In the genomic region with DNA sequence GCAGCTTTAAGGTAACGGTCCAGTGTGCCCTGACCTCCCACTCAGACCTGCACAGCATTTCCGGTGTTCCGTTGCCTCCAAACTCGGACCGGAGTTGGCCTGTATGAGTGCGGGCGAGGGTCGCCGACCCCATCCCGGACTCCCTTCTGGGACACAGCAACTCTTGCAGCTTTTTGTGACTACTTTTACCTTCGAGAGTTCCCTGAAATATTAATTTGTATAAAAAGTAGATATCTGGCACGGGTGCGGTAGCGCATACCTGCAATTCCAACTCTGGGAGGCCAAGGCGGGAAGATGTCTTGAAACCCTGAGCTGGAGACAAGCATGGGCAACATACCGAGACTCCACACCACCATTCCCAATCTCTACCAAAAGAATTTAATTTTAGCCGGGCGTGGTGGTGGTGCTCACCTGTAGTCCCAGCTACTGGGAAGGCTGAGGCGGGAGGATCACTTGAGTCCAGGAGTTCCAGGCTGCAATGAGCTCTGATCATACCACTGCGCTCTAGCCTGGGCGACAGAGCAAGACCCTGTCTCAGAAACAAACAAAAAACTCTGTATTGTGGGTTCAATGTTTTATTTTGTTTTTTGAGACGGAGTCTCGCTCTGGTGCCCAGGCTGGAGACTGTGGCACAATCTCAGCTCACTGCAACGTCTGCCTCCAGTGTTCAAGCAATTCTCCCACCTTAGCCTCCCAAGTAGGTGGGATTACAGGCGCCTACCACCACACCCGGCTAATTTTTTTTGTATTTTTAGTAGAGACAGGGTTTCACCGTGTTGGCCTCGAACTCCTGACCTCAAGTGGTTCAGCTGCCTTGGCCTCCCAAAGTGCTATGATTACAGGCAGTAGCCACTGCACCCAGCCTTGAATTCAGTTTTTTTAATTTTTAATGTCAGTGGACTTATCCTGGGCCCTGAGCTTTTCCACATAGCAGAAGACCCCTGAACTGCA, we compare ENCODE assay signal across 1 cellular context.
TF ChIP-seq lines count a peak whose summit lies in the region.

No MANE protein-coding gene starts in this region.

TF ChIP-seq in H1, 55 proteins besides CTCF, POLR2A, EP300 and RAD21:
- TF ChIP-seq, protein P1, sequence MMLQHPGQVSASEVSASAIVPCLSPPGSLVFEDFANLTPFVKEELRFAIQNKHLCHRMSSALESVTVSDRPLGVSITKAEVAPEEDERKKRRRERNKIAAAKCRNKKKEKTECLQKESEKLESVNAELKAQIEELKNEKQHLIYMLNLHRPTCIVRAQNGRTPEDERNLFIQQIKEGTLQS (IDR thresholded peaks at IDR 0.05; ENCODE audit: insufficient read depth, low read depth, low read length), result no peak
- TF ChIP-seq KDM5A (IDR thresholded peaks at IDR 0.05; ENCODE audit: low read length), result no peak
- TF ChIP-seq RNF2 (IDR thresholded peaks at IDR 0.05; ENCODE audit: borderline replicate concordance, low read depth, low read length, missing control alignments, poor library complexity, severe bottlenecking), result no peak
- TF ChIP-seq ZNF274 (IDR thresholded peaks at IDR 0.05; ENCODE audit: borderline replicate concordance, extremely low read depth, low read length), result no peak
- no peak for TF ChIP-seq MAFK (IDR thresholded peaks at IDR 0.05; ENCODE audit: low read depth, low read length)
- no peak for TF ChIP-seq SAP30 (IDR thresholded peaks at IDR 0.05; ENCODE audit: insufficient read depth, insufficient replicate concordance, low read length)
- no peak for TF ChIP-seq TAF7 (optimal IDR thresholded peaks at IDR 0.05; ENCODE audit: borderline replicate concordance, low read depth, low read length)
- no peak for TF ChIP-seq KDM1A (IDR thresholded peaks at IDR 0.05; ENCODE audit: borderline replicate concordance, low read length)
- no peak for TF ChIP-seq NRF1 (IDR thresholded peaks at IDR 0.05; ENCODE audit: low read depth, low read length)
- TF ChIP-seq GTF2F1 (IDR thresholded peaks at IDR 0.05; ENCODE audit: borderline replicate concordance, low read depth, low read length), result no peak
- TF ChIP-seq POLR2AphosphoS5 (IDR thresholded peaks at IDR 0.05; ENCODE audit: low read depth, low read length), result no peak
- no peak for TF ChIP-seq HDAC6 (IDR thresholded peaks at IDR 0.05; ENCODE audit: low read depth, low read length)
- no peak for TF ChIP-seq SRF (IDR thresholded peaks at IDR 0.05; ENCODE audit: low read depth, low read length)
- TF ChIP-seq YY1 (IDR thresholded peaks at IDR 0.05; ENCODE audit: low read depth, low read length), result no peak
- TF ChIP-seq CTBP2 (IDR thresholded peaks at IDR 0.05; ENCODE audit: borderline replicate concordance, insufficient read depth, insufficient read length, low read length), result no peak
- TF ChIP-seq CBX8 (IDR thresholded peaks at IDR 0.05; ENCODE audit: borderline replicate concordance, low read depth, low read length), result no peak
